ENCODE assay signal across 22 cellular contexts in genomic region chr16:64782484-64782883, GRCh38.
A peak's percentile ranks its signal among the peaks of the same experiment; 100 is the strongest.
DNase-seq lines count a peak whose midpoint lies in the region; ATAC-seq, FAIRE-seq and TF ChIP-seq lines count a peak whose summit lies in the region.
"Had no signal": no experiment of that assay in that cellular context is flagged by ENCODE, and none has a peak within 500 bp of the region (broad histone marks: within the 10 kb centered on the region; RNA-seq: fewer than 3 reads in every experiment).

No MANE protein-coding gene starts in this region.

- DNase-seq in HFF-Myc (ENCODE audit: extremely low read depth, low read depth) (peak; percentile 6), LNCaP clone FGC (ENCODE audit: low read depth) (peak; percentile 83), astrocyte (ENCODE audit: low read depth) (no peak), fibroblast of peridontal ligament (ENCODE audit: extremely low read depth) (peak; percentile 38)
- DNase-seq in activated T-cell treated with anti-CD3 and anti-CD28 coated beads, Interleukin-2, amount 50 U/mL, for 24 hours = no peak
- DNase-seq in activated naive CD4-positive, alpha-beta T cell treated with anti-CD3 and anti-CD28 coated beads, Interleukin-2, amount 50 U/mL, for 16 hours = no peak
- DNase-seq: AML-193; Caco-2; Calu3; CD4-positive, alpha-beta T cell; CD8-positive, alpha-beta T cell; DMS79 treated with DMSO at 0.1 percent for 48 hours; GF-D8 had no signal

- no peak overlapping the region for H3K27ac Mint-ChIP-seq in astrocyte (ENCODE audit: unreplicated experiment)
- H3K27ac Mint-ChIP-seq in activated T-cell treated with anti-CD3 and anti-CD28 coated beads, Interleukin-2, amount 50 U/mL, for 24 hours = no peak overlapping the region
- H3K27ac Mint-ChIP-seq: B cell; CD4-positive, alpha-beta T cell; CD8-positive, alpha-beta T cell had no signal

- H3K79me2 ChIP-seq in astrocyte (ENCODE audit: insufficient read depth, low read length) = no peaks in the 10 kb centered on the region

- H3K4me1 Mint-ChIP-seq in astrocyte (ENCODE audit: low read depth, unreplicated experiment) = no peaks in the 10 kb centered on the region
- H3K4me1 Mint-ChIP-seq in activated T-cell treated with anti-CD3 and anti-CD28 coated beads, Interleukin-2, amount 50 U/mL, for 24 hours (ENCODE audit: low read depth) = no peaks in the 10 kb centered on the region
- H3K4me1 Mint-ChIP-seq: B cell had no signal

- no peaks in the 10 kb centered on the region for H3K27me3 Mint-ChIP-seq in astrocyte (ENCODE audit: low read depth, unreplicated experiment)
- H3K27me3 Mint-ChIP-seq in activated T-cell treated with anti-CD3 and anti-CD28 coated beads, Interleukin-2, amount 50 U/mL, for 24 hours = no peaks in the 10 kb centered on the region
- H3K27me3 Mint-ChIP-seq: B cell; CD4-positive, alpha-beta T cell had no signal

- H3K27ac ChIP-seq in astrocyte (ENCODE audit: low read depth, low read length) = no peak overlapping the region
- H3K27ac ChIP-seq: 22Rv1; A549; BLaER1 treated with 17β-estradiol and CSF1 and Interleukin-3, amounts not matched to agents 10 nM and 100 nM; C4-2B had no signal

- no peak overlapping the region for H3K9ac ChIP-seq in astrocyte (ENCODE audit: low read length)
- H3K9ac ChIP-seq: BLaER1 treated with 17β-estradiol and CSF1 and Interleukin-3, amounts not matched to agents 10 nM and 100 nM had no signal

- no peaks in the 10 kb centered on the region for H4K20me1 ChIP-seq in astrocyte (ENCODE audit: insufficient read depth, low read length)
- H4K20me1 ChIP-seq: BLaER1 treated with 17β-estradiol and CSF1 and Interleukin-3, amounts not matched to agents 10 nM and 100 nM had no signal

- no peaks in the 10 kb centered on the region for H3K9me3 Mint-ChIP-seq in astrocyte (ENCODE audit: unreplicated experiment)
- H3K9me3 Mint-ChIP-seq in activated T-cell treated with anti-CD3 and anti-CD28 coated beads, Interleukin-2, amount 50 U/mL, for 24 hours = peaks cover 10% of the 10 kb centered on the region

- no peaks in the 10 kb centered on the region for H3K27me3 ChIP-seq in astrocyte (ENCODE audit: insufficient read depth, low read length)
- H3K27me3 ChIP-seq: BLaER1 treated with 17β-estradiol and CSF1 and Interleukin-3, amounts not matched to agents 10 nM and 100 nM had no signal

- H3K4me1 ChIP-seq in astrocyte (ENCODE audit: insufficient read depth, low read length) = no peaks in the 10 kb centered on the region
- H3K4me1 ChIP-seq: A549; BLaER1 treated with 17β-estradiol and CSF1 and Interleukin-3, amounts not matched to agents 10 nM and 100 nM; Caco-2 had no signal

- H2AFZ ChIP-seq in astrocyte (ENCODE audit: low read depth, low read length) = no peak overlapping the region

- no peaks in the 10 kb centered on the region for H3K36me3 ChIP-seq in astrocyte (ENCODE audit: insufficient read depth, low read length)
- H3K36me3 ChIP-seq: BLaER1 treated with 17β-estradiol and CSF1 and Interleukin-3, amounts not matched to agents 10 nM and 100 nM had no signal

- H3K4me2 ChIP-seq in astrocyte (ENCODE audit: low read length) = no peak overlapping the region
- H3K4me2 ChIP-seq: A549; BLaER1 treated with 17β-estradiol and CSF1 and Interleukin-3, amounts not matched to agents 10 nM and 100 nM had no signal

- no peak overlapping the region for H3K4me3 ChIP-seq in HFF-Myc (replicated peaks; ENCODE audit: low read depth, low read length)
- H3K4me3 ChIP-seq in LNCaP clone FGC (ENCODE audit: low read depth, low read length) = no peak overlapping the region
- no peak overlapping the region for H3K4me3 ChIP-seq in astrocyte (ENCODE audit: insufficient read depth, low read depth, low read length)
- H3K4me3 ChIP-seq: A549; BLaER1 treated with 17β-estradiol and CSF1 and Interleukin-3, amounts not matched to agents 10 nM and 100 nM had no signal

- FAIRE-seq in astrocyte (lab: Jason Lieb, UNC) = peak; percentile 58
- FAIRE-seq: A549, D721Med, G401.6, GM12891 had no signal

- H3K9me3 ChIP-seq in astrocyte (ENCODE audit: insufficient read depth, low read depth, low read length) = no peaks in the 10 kb centered on the region
- H3K9me3 ChIP-seq: A549; BLaER1 treated with 17β-estradiol and CSF1 and Interleukin-3, amounts not matched to agents 10 nM and 100 nM; Caco-2 had no signal

- TF ChIP-seq CTCF in HFF-Myc (IDR thresholded peaks at IDR 0.05; ENCODE audit: low read depth, low read length, missing control alignments) (no peak), LNCaP clone FGC (IDR thresholded peaks at IDR 0.05; ENCODE audit: control insufficient read depth, extremely low read depth, insufficient read depth) (no peak), astrocyte (IDR thresholded peaks at IDR 0.05; ENCODE audit: insufficient read depth, low read depth, low read length) (no peak)

- ATAC-seq in HG03439 (IDR thresholded peaks at IDR 0.05; ENCODE audit: unreplicated experiment) = no peak
- ATAC-seq: A549; CD8-positive, alpha-beta T cell had no signal

- H3K4me3 Mint-ChIP-seq in astrocyte (ENCODE audit: unreplicated experiment) = no peak overlapping the region
- no peak overlapping the region for H3K4me3 Mint-ChIP-seq in activated T-cell treated with anti-CD3 and anti-CD28 coated beads, Interleukin-2, amount 50 U/mL, for 24 hours
- H3K4me3 Mint-ChIP-seq: B cell; CD4-positive, alpha-beta T cell; CD8-positive, alpha-beta T cell had no signal

- no peaks in the 10 kb centered on the region for H3K36me3 Mint-ChIP-seq in astrocyte (ENCODE audit: low read depth, unreplicated experiment)
- H3K36me3 Mint-ChIP-seq in activated T-cell treated with anti-CD3 and anti-CD28 coated beads, Interleukin-2, amount 50 U/mL, for 24 hours (ENCODE audit: low read depth) = no peaks in the 10 kb centered on the region
- H3K36me3 Mint-ChIP-seq: CD8-positive, alpha-beta T cell had no signal

Comparison
In these comparisons a context has a peak if more than half of its experiments do, and no peak if none do; other contexts are left out.
1. DNase-seq: peak in HFF-Myc (single experiment), LNCaP clone FGC (single experiment) and fibroblast of peridontal ligament (single experiment); none in astrocyte (single experiment), activated T-cell treated with anti-CD3 and anti-CD28 coated beads, Interleukin-2, amount 50 U/mL, for 24 hours (single experiment) and activated naive CD4-positive, alpha-beta T cell treated with anti-CD3 and anti-CD28 coated beads, Interleukin-2, amount 50 U/mL, for 16 hours (single experiment).